8 cellular contexts compared by ENCODE assay signal in genomic region chr11:113875414-113876073, GRCh38. TPM values are rescaled to one million over a fixed set of nuclear protein-coding genes. Genes with fewer than 3 reads are reported as not detected.
DNase-seq lines count a peak whose midpoint lies in the region; FAIRE-seq and TF ChIP-seq lines count a peak whose summit lies in the region.

USP28 (minus strand) TSS chr11:113875572; CDS start chr11:113875501, 71 bp downstream.

- no peak for FAIRE-seq in H54 (lab: Jason Lieb, UNC)

- H3K4me3 Mint-ChIP-seq in nephron progenitor cell, result peak within 1 kb of the TSS; percentile 95
- H3K4me3 Mint-ChIP-seq in stimulated activated naive CD8-positive, alpha-beta T cell treated with anti-CD3 and anti-CD28 coated beads, Interleukin-15, Interleukin-2, amounts not matched to agents 100 ng/mL and 50 ng/mL, for 24 hours, result peak within 1 kb of the TSS; percentile 95

- peaks cover 26% of the 10 kb centered on the region for H3K36me3 Mint-ChIP-seq in nephron progenitor cell (ENCODE audit: low read depth)
- peaks cover 4% of the 10 kb centered on the region for H3K36me3 Mint-ChIP-seq in stimulated activated naive CD8-positive, alpha-beta T cell treated with anti-CD3 and anti-CD28 coated beads, Interleukin-15, Interleukin-2, amounts not matched to agents 100 ng/mL and 50 ng/mL, for 24 hours (ENCODE audit: low read depth)

- peak within 1 kb of the TSS; percentile 99 for H3K27ac Mint-ChIP-seq in nephron progenitor cell
- peak within 1 kb of the TSS; percentile 94 for H3K27ac Mint-ChIP-seq in stimulated activated naive CD8-positive, alpha-beta T cell treated with anti-CD3 and anti-CD28 coated beads, Interleukin-15, Interleukin-2, amounts not matched to agents 100 ng/mL and 50 ng/mL, for 24 hours

- DNase-seq in ELR (ENCODE audit: low read depth) (peak; percentile 95), H54 (ENCODE audit: insufficient read length, low spot score) (peak; percentile 86), LoVo (ENCODE audit: low spot score) (peak; percentile 94), fibroblast of the aortic adventitia (ENCODE audit: low read depth) (peak; percentile 93), nephron progenitor cell (peak; percentile 98)
- peak; percentile 92 for DNase-seq in activated effector memory CD4-positive, alpha-beta T cell treated with anti-CD3 and anti-CD28 coated beads, Interleukin-2, amount 50 U/mL, for 16 hours

- H3K4me1 Mint-ChIP-seq in nephron progenitor cell, result peaks cover 61% of the 10 kb centered on the region
- peaks cover 39% of the 10 kb centered on the region for H3K4me1 Mint-ChIP-seq in stimulated activated naive CD8-positive, alpha-beta T cell treated with anti-CD3 and anti-CD28 coated beads, Interleukin-15, Interleukin-2, amounts not matched to agents 100 ng/mL and 50 ng/mL, for 24 hours (ENCODE audit: low read depth)

- TF ChIP-seq CTCF in fibroblast of the aortic adventitia (IDR thresholded peaks at IDR 0.05; ENCODE audit: insufficient read depth, low read length) (no peak), nephron progenitor cell (IDR thresholded peaks at IDR 0.05) (no peak)

- H3K4me3 ChIP-seq in fibroblast of the aortic adventitia (ENCODE audit: low read depth, low read length), result peak within 1 kb of the TSS; percentile 77

- peaks cover 13% of the 10 kb centered on the region for H3K27me3 Mint-ChIP-seq in nephron progenitor cell (ENCODE audit: low read depth, poor library complexity)
- H3K27me3 Mint-ChIP-seq in stimulated activated naive CD8-positive, alpha-beta T cell treated with anti-CD3 and anti-CD28 coated beads, Interleukin-15, Interleukin-2, amounts not matched to agents 100 ng/mL and 50 ng/mL, for 24 hours, result no peaks in the 10 kb centered on the region

- TF ChIP-seq POLR2A in H54 (IDR thresholded peaks at IDR 0.05; ENCODE audit: low read depth, low read length) (peak; percentile 76), Raji (IDR thresholded peaks at IDR 0.05; ENCODE audit: insufficient read depth, low read depth, low read length) (peak; percentile 94)

- H3K9me3 Mint-ChIP-seq in nephron progenitor cell, result peaks cover 23% of the 10 kb centered on the region
- H3K9me3 Mint-ChIP-seq in stimulated activated naive CD8-positive, alpha-beta T cell treated with anti-CD3 and anti-CD28 coated beads, Interleukin-15, Interleukin-2, amounts not matched to agents 100 ng/mL and 50 ng/mL, for 24 hours, result no peaks in the 10 kb centered on the region

RNA-seq across cellular contexts. Expression of gene USP28, which starts in this region (rescaled TPM):
- total RNA-seq in fibroblast of the aortic adventitia (ENCODE audit: low replicate concordance), result 11.0 and 22.4 TPM in 2 replicates

Comparison
In these comparisons a context has a peak if more than half of its experiments do, and no peak if none do; other contexts are left out.
1. Peak in every context shown above with its lines: DNase-seq and H3K4me3 ChIP-seq.